In the genomic region with DNA sequence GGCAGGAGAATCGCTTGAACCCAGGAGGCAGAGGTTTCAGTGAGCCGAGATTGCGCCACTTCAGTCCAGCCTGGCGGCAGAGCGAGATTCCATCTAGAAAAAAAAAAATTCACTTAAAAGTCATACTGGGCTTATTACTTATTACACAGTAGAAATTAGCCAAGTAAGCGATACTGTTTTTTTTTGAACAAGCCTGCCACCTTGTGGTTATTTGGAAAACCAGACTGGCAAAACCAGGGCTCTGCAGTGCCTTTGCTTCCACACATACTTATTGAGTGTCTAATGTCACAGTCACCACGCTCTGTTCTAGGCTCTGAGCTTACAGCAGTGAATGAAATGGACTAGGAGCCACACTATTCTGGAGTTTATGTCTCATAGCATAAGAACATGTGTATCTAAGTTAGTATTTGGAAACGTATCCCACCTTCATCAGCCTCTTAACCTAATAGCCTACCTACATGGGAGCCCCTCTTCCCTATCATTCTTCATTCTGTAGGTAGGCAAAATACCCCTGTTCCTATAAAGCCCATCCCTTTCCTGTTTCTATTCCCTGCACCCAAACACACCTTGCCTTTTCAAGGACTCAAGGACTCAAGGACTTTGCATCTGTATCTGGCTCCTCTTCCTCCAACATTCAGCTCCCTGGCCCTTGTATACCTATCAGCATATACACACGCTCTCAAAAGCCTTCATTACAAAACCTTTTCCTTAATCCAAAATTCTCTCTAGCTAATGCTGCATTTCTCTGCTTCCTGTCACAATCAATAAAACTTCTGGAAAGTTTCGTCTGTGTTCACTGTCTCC, we compare ENCODE assay signal across 8 cellular contexts. TPM values are rescaled to one million over a fixed set of nuclear protein-coding genes. Genes with fewer than 3 reads are reported as not detected.
DNase-seq lines count a peak whose midpoint lies in the region; ATAC-seq and TF ChIP-seq lines count a peak whose summit lies in the region.

No MANE protein-coding gene starts in this region.

- WGBS in lung, 2 donors, result 34 to 47% methylated on average over 10 of the region's 10 CpGs

- peak; percentile 86 for DNase-seq in EH (ENCODE audit: low read depth)
- DNase-seq in Kasumi-1 (lab: John Stamatoyannopoulos, UW), result peak; percentile 59 to 79
- DNase-seq in OCI-M1 (lab: John Stamatoyannopoulos, UW), result peak; percentile 75
- peak; percentile 84 for DNase-seq in dermis blood vessel endothelial cell
- no peak for DNase-seq in lung (ENCODE audit: low spot score)
- no peak for DNase-seq in GDM1 (lab: John Stamatoyannopoulos, UW)
- DNase-seq in mucosa of gallbladder (ENCODE audit: low spot score), result no peak

- no peak overlapping the region for H3K27ac ChIP-seq in lung (ENCODE audit: low read depth in 1 of 2, low read length in 1 of 2)

- H3K4me3 ChIP-seq in lung, result no peak overlapping the region

- H3K4me1 ChIP-seq in lung (ENCODE audit: control insufficient read depth in 2 of 2, insufficient read depth in 2 of 2, low read length in 2 of 2), result no peaks in the 10 kb centered on the region

- H3K36me3 ChIP-seq in lung (ENCODE audit: control insufficient read depth in 2 of 2, insufficient read depth in 2 of 2, low read length in 2 of 2), result no peaks in the 10 kb centered on the region

- ATAC-seq in GM21526 (IDR thresholded peaks at IDR 0.05; ENCODE audit: low FRiP score, unreplicated experiment) (peak; percentile 84), lung (ENCODE audit: insufficient read depth, low FRiP score) (peak; percentile 65)

- no peaks in the 10 kb centered on the region for H3K27me3 ChIP-seq in lung (ENCODE audit: control insufficient read depth, insufficient read depth)

- peak; percentile 47 for TF ChIP-seq CTCF in lung (IDR thresholded peaks at IDR 0.05; ENCODE audit: control extremely low read depth, extremely low read depth)

- no peaks in the 10 kb centered on the region for H3K9me3 ChIP-seq in lung (ENCODE audit: control insufficient read depth in 2 of 2, insufficient read depth in 1 of 2, low read length in 1 of 2)

RNA-seq across cellular contexts. Expression of a gene that starts 13.9 kb away (rescaled TPM):
- total RNA-seq in dermis blood vessel endothelial cell (4.4 and 9.3 TPM in 2 replicates), lung (10 to 100 TPM; 23.7 to 42.7 TPM), mucosa of gallbladder (40.3 TPM)
- 100 to 1,000 TPM in 1 of 2 donors, 10 to 100 TPM in 1; 12.7 to 118 TPM for polyA plus RNA-seq in lung

Comparison
In these comparisons a context has a peak if more than half of its experiments do, and no peak if none do; other contexts are left out.
1. DNase-seq: peak in EH (single experiment), Kasumi-1 (2 of 2), OCI-M1 (single experiment) and dermis blood vessel endothelial cell (single experiment); none in lung (single experiment), GDM1 (single experiment) and mucosa of gallbladder (single experiment).